ENCODE assay signal across 1 cellular context in the genomic region with DNA sequence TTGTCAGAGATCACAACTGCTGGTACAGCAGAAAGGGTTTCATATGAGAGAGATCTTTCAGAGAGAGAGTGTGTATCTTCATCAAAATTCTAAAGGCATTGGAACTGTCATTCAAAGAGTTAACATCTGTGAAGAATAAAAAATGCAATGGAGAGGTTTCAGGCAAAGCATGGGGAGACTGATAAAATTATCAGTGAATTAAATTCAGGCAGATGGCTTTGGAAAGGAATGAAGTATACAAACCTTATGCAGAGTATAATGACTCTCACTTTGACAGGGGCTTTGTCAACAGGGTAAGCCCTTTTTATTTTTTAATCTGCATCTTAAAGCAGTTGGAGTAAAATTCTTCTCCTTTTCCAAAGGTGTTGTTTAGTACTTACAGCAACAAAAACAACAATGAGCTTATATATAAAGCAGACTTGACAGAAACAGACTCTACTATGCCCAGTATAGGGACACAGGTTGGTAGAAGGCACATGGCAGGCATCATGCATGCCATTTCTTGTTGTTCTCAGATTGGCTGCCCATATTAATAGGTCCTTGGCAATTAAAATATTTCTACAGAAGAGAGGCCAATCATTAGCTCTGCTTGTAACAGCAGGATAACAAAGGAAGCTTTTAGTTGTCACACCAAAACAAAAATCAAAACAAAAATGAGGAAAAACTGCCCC.
TF ChIP-seq lines count a peak whose summit lies in the region.

No MANE protein-coding gene starts in this region.

TF ChIP-seq in H1, 55 proteins besides CTCF, POLR2A, EP300 and RAD21:
- TF ChIP-seq CBX8 (IDR thresholded peaks at IDR 0.05; ENCODE audit: borderline replicate concordance, low read depth, low read length) (no peak), SIRT6 (IDR thresholded peaks at IDR 0.05; ENCODE audit: low read length) (no peak), CREB1 (IDR thresholded peaks at IDR 0.05) (no peak), MAX (IDR thresholded peaks at IDR 0.05) (no peak), BCL11A (IDR thresholded peaks at IDR 0.05; ENCODE audit: low read depth in 2 of 2, low read length in 2 of 2) (no peak), CEBPB (IDR thresholded peaks at IDR 0.05; ENCODE audit: low read depth, low read length) (no peak)
